Comparison of ENCODE assay signal across 20 cellular contexts in genomic region chr10:113977174-113977573, GRCh38.
DNase-seq lines count a peak whose midpoint lies in the region; ATAC-seq, FAIRE-seq and TF ChIP-seq lines count a peak whose summit lies in the region.
"Had no signal": no experiment of that assay in that cellular context is flagged by ENCODE, and none has a peak within 500 bp of the region (broad histone marks: within the 10 kb centered on the region; RNA-seq: fewer than 3 reads in every experiment).

No MANE protein-coding gene starts in this region.

- no peaks in the 10 kb centered on the region for H3K79me2 ChIP-seq in K562 (ENCODE audit: control insufficient read depth, insufficient read depth, low read length)

- no peak overlapping the region for H2BK15ac ChIP-seq in IMR-90 (ENCODE audit: low read depth, low read length)

- H2AK5ac ChIP-seq in IMR-90 (ENCODE audit: low read depth, low read length) = no peak overlapping the region

- FAIRE-seq in A549 (lab: Jason Lieb, UNC) (no peak), K562 (lab: Jason Lieb, UNC) (no peak)
- FAIRE-seq: A204.1, D721Med, G401.6, GM12892, GM18507 had no signal

- H3K9ac ChIP-seq in IMR-90 (ENCODE audit: low read depth, low read length) (no peak overlapping the region), K562 (ENCODE audit: insufficient read depth in 1 of 2, low read depth in 2 of 2, low read length in 2 of 2) (no peak overlapping the region)
- H3K9ac ChIP-seq: BLaER1 treated with 17β-estradiol and CSF1 and Interleukin-3, amounts not matched to agents 10 nM and 100 nM had no signal

- no peak overlapping the region for H2AK9ac ChIP-seq in IMR-90 (replicated peaks; ENCODE audit: low read depth, low read length, poor library complexity)

- no peak for TF ChIP-seq POLR2A in A549 (IDR thresholded peaks at IDR 0.05; ENCODE audit: low read length)
- TF ChIP-seq POLR2A in IMR-90 (IDR thresholded peaks at IDR 0.05; ENCODE audit: low read depth, low read length) = no peak
- TF ChIP-seq POLR2A in K562 (conservative IDR thresholded peaks at IDR 0.05) = no peak

- no peak overlapping the region for H2BK5ac ChIP-seq in IMR-90 (ENCODE audit: low read depth, low read length, poor library complexity, severe bottlenecking)

- H2BK20ac ChIP-seq in IMR-90 (ENCODE audit: low read depth, low read length) = no peak overlapping the region

- no peak overlapping the region for H3K14ac ChIP-seq in IMR-90 (replicated peaks; ENCODE audit: low read depth, low read length)

- no peak overlapping the region for H3K56ac ChIP-seq in IMR-90 (ENCODE audit: extremely low read depth, insufficient read depth, low read length)

- no peak overlapping the region for H3K27ac ChIP-seq in A549
- H3K27ac ChIP-seq in IMR-90 (ENCODE audit: insufficient read depth, low read length) = no peak overlapping the region
- H3K27ac ChIP-seq in K562 (ENCODE audit: extremely low read depth, low read depth, low read length) = no peak overlapping the region
- H3K27ac ChIP-seq in coronary artery = no peak overlapping the region
- H3K27ac ChIP-seq: BLaER1 treated with 17β-estradiol and CSF1 and Interleukin-3, amounts not matched to agents 10 nM and 100 nM; C4-2B had no signal

- H3K18ac ChIP-seq in IMR-90 (ENCODE audit: low read depth, low read length) = no peak overlapping the region

- H3K27me3 ChIP-seq in IMR-90 (ENCODE audit: control insufficient read depth, insufficient read depth, low read length) (peaks cover 3% of the 10 kb centered on the region; the same call in 1 of the 2 replicates), K562 (ENCODE audit: control insufficient read depth in 2 of 2, insufficient read depth in 2 of 2, low read length in 2 of 2) (no peaks in the 10 kb centered on the region; a peak in 1 of 5 replicates)
- H3K27me3 ChIP-seq: BLaER1 treated with 17β-estradiol and CSF1 and Interleukin-3, amounts not matched to agents 10 nM and 100 nM had no signal

- TF ChIP-seq EP300 in A549 (IDR thresholded peaks at IDR 0.05) = no peak
- no peak for TF ChIP-seq EP300 in K562 (IDR thresholded peaks at IDR 0.05; ENCODE audit: low read length)

- H3K4me2 ChIP-seq in A549 (no peak overlapping the region), IMR-90 (ENCODE audit: low read depth, low read length) (no peak overlapping the region), K562 (ENCODE audit: insufficient read depth, low read length) (no peak overlapping the region)
- H3K4me2 ChIP-seq: BLaER1 treated with 17β-estradiol and CSF1 and Interleukin-3, amounts not matched to agents 10 nM and 100 nM had no signal

- H3K23ac ChIP-seq in IMR-90 (ENCODE audit: low read depth, low read length) = no peak overlapping the region

- no peak overlapping the region for H4K5ac ChIP-seq in IMR-90 (ENCODE audit: low read depth, low read length)

- CTCF ChIA-PET in A549 (lab: Yijun Ruan, JAX) = no interaction called here
- CTCF ChIA-PET in IMR-90 (lab: Yijun Ruan, JAX) = no interaction called here
- CTCF ChIA-PET in K562 (lab: Yijun Ruan, JAX; ENCODE audit: low intra/inter-chr PET ratio) = no interaction called here

- H4K8ac ChIP-seq in IMR-90 (ENCODE audit: low read depth in 2 of 2, low read length in 2 of 2) = no peak overlapping the region

- no peaks in the 10 kb centered on the region; the same call in 1 of the 2 replicates for H4K20me1 ChIP-seq in IMR-90 (ENCODE audit: insufficient read depth, low read length)
- no peaks in the 10 kb centered on the region for H4K20me1 ChIP-seq in K562 (replicated peaks; ENCODE audit: control insufficient read depth, insufficient read depth, low read length)
- H4K20me1 ChIP-seq: BLaER1 treated with 17β-estradiol and CSF1 and Interleukin-3, amounts not matched to agents 10 nM and 100 nM had no signal

- no peak for TF ChIP-seq RAD21 in A549 (conservative IDR thresholded peaks at IDR 0.05 in 1 of 2, IDR thresholded peaks at IDR 0.05 in 1 of 2)
- no peak for TF ChIP-seq RAD21 in IMR-90 (IDR thresholded peaks at IDR 0.05; ENCODE audit: low read length)
- no peak for TF ChIP-seq RAD21 in K562 (CRISPR knock-in tag; conservative IDR thresholded peaks at IDR 0.05 in 1 of 2, IDR thresholded peaks at IDR 0.05 in 1 of 2)

- no peak overlapping the region for H2BK120ac ChIP-seq in IMR-90 (ENCODE audit: low read depth, low read length)

- dilution Hi-C loops in IMR-90 (cut with HindIII; ENCODE audit: low sequenced_read_pairs, unreplicated experiment) = no loop called here

- no peak overlapping the region for H4K91ac ChIP-seq in IMR-90 (ENCODE audit: insufficient read depth, low read depth, low read length)

- H3K9me3 ChIP-seq in A549 = peaks cover 6% of the 10 kb centered on the region; the same call in 1 of the 3 replicates
- H3K9me3 ChIP-seq in IMR-90 (ENCODE audit: control insufficient read depth, insufficient read depth, low read length) = no peaks in the 10 kb centered on the region
- H3K9me3 ChIP-seq in K562 (replicated peaks; ENCODE audit: control insufficient read depth, insufficient read depth, low read depth, low read length) = no peaks in the 10 kb centered on the region
- H3K9me3 ChIP-seq: Caco-2 had no signal

- BruUV-seq in IMR-90 (replicated peaks; lab: Mats Ljungman, UMichigan) (no TSS peak), K562 (replicated peaks; lab: Mats Ljungman, UMichigan) (no TSS peak)

- POLR2A ChIA-PET in A549 (lab: Yijun Ruan, JAX) (no interaction called here), IMR-90 (lab: Charles Lee; ENCODE audit: unreplicated experiment) (no interaction called here), K562 (lab: Yijun Ruan, JAX) (interaction anchor here (0.6 kb wide), 1 partner anchor 48 kb away, joined by 4 read pairs; no protein-coding TSS in a partner anchor)

- H3K4me3 ChIP-seq in A549 (no peak overlapping the region), IMR-90 (ENCODE audit: insufficient read depth, low read depth, low read length) (no peak overlapping the region), K562 (no peak overlapping the region), coronary artery (no peak overlapping the region)
- H3K4me3 ChIP-seq: BLaER1 treated with 17β-estradiol and CSF1 and Interleukin-3, amounts not matched to agents 10 nM and 100 nM had no signal

- no peaks in the 10 kb centered on the region for H3K36me3 ChIP-seq in IMR-90 (ENCODE audit: control insufficient read depth, insufficient read depth, low read length)
- H3K36me3 ChIP-seq in K562 (ENCODE audit: control insufficient read depth, insufficient read depth, low read length) = no peaks in the 10 kb centered on the region
- H3K36me3 ChIP-seq: BLaER1 treated with 17β-estradiol and CSF1 and Interleukin-3, amounts not matched to agents 10 nM and 100 nM had no signal

- TF ChIP-seq CTCF in A549 (IDR thresholded peaks at IDR 0.05) (no peak), IMR-90 (conservative IDR thresholded peaks at IDR 0.05; ENCODE audit: low read depth, low read length) (no peak), K562 (IDR thresholded peaks at IDR 0.05 in 2 of 3, conservative IDR thresholded peaks at IDR 0.05 in 1 of 3; ENCODE audit: insufficient read depth in 2 of 3, low read depth in 1 of 3, low read length in 3 of 3) (no peak), coronary artery (IDR thresholded peaks at IDR 0.05) (no peak)

- intact Hi-C loops in IMR-90 (cut with micrococcal nuclease) (no loop called here), K562 (cut with micrococcal nuclease) (no loop called here)

- WGBS in A549 (ENCODE audit: missing lambda C conversion rate) = 59% methylated on average over 7 of the region's 7 CpGs
- WGBS in IMR-90 (ENCODE audit: extremely low coverage in 2 of 2, insufficient read length in 1 of 2), 2 experiments = 64% methylated on average over 5 of the region's 7 CpGs; no CpG with 5 or more reads in 1 of the 2 experiments
- WGBS in K562 (ENCODE audit: insufficient coverage, low coverage, missing lambda C conversion rate) = 2% methylated on average over 7 of the region's 7 CpGs

- no peak for DNase-seq in A549 (ENCODE audit: low read depth in 1 of 2, low spot score in 1 of 2)
- no peak for DNase-seq in IMR-90
- no peak for DNase-seq in K562 (ENCODE audit: extremely low read depth in 1 of 4, low spot score in 3 of 4)
- DNase-seq in coronary artery (ENCODE audit: low spot score) = no peak
- no peak for DNase-seq in NCI-H2227 (lab: John Stamatoyannopoulos, UW; ENCODE audit: unreplicated experiment)
- DNase-seq: 8988T; AML-193; Caco-2; Calu3; CD4-positive, alpha-beta T cell; CD8-positive, alpha-beta T cell; DMS79 treated with DMSO at 0.1 percent for 48 hours; GF-D8 had no signal

- no peak overlapping the region for H3K4ac ChIP-seq in IMR-90 (ENCODE audit: low read depth, low read length)

- H3K79me1 ChIP-seq in IMR-90 (ENCODE audit: low read depth in 1 of 2, low read length in 2 of 2) = no peaks in the 10 kb centered on the region

- ATAC-seq in A549 = no peak
- no peak for ATAC-seq in IMR-90 (ENCODE audit: low read depth)
- ATAC-seq in K562 = no peak
- ATAC-seq: CD8-positive, alpha-beta T cell had no signal

- no peak overlapping the region for H2AFZ ChIP-seq in IMR-90 (replicated peaks; ENCODE audit: low read length, poor library complexity)
- H2AFZ ChIP-seq in K562 (ENCODE audit: low read depth, low read length) = no peak overlapping the region

- H3K9me1 ChIP-seq in IMR-90 (ENCODE audit: insufficient read depth, low read length) (no peaks in the 10 kb centered on the region), K562 (ENCODE audit: control insufficient read depth, insufficient read depth, low read length) (no peaks in the 10 kb centered on the region)

- H3K4me1 ChIP-seq in A549 (no peaks in the 10 kb centered on the region), IMR-90 (ENCODE audit: control insufficient read depth, insufficient read depth, low read length) (no peaks in the 10 kb centered on the region), K562 (replicated peaks in 1 of 2; ENCODE audit: control insufficient read depth in 2 of 2, insufficient read depth in 2 of 2, low read length in 2 of 2) (no peaks in the 10 kb centered on the region)
- H3K4me1 ChIP-seq: Caco-2 had no signal

- in situ Hi-C loops in IMR-90 (cut with MboI; ENCODE audit: low sequenced_read_pairs) = no loop called here
- in situ Hi-C loops in K562 (cut with MboI) = no loop called here

TF ChIP-seq in A549, 52 proteins besides CTCF, POLR2A, EP300 and RAD21:
- TF ChIP-seq MAFK (IDR thresholded peaks at IDR 0.05; ENCODE audit: partially characterized antibody) (peak; percentile 71), RARB (CRISPR knock-in tag; IDR thresholded peaks at IDR 0.05) (no peak)
TF ChIP-seq in A549: peak in this region for 1.

TF ChIP-seq in IMR-90, 13 proteins besides CTCF, POLR2A, EP300 and RAD21:
- peak; percentile 53; the same call in 1 of the 2 replicates for TF ChIP-seq MAFK (IDR thresholded peaks at IDR 0.05; ENCODE audit: low read depth, low read length)
- TF ChIP-seq RFX5 (IDR thresholded peaks at IDR 0.05; ENCODE audit: low read depth, low read length) = no peak

TF ChIP-seq in K562, 482 proteins besides CTCF, POLR2A, EP300 and RAD21 (continues in another document):
- TF ChIP-seq MAFF (IDR thresholded peaks at IDR 0.05; ENCODE audit: low read length) = 0 out of 2 replicates have a peak, but pooled peaks have one; percentile 9
- no peak for TF ChIP-seq SMARCE1 (IDR thresholded peaks at IDR 0.05)
- peak; percentile 41 for TF ChIP-seq ZNF316 (IDR thresholded peaks at IDR 0.05)
- TF ChIP-seq NFYB (IDR thresholded peaks at IDR 0.05; ENCODE audit: extremely low read depth, insufficient read length) = no peak
- TF ChIP-seq ZNF121 (CRISPR knock-in tag; conservative IDR thresholded peaks at IDR 0.05) = no peak
- TF ChIP-seq ZNF384 (IDR thresholded peaks at IDR 0.05; ENCODE audit: low read depth, low read length) = no peak
- TF ChIP-seq SAFB2 (IDR thresholded peaks at IDR 0.05; ENCODE audit: borderline replicate concordance, low read depth, low read length, severe bottlenecking) = no peak

Comparison
In these comparisons a context has a peak if more than half of its experiments do, and no peak if none do; other contexts are left out.
1. Of the 35 proteins assayed by ChIP-seq in both K562 and A549: peak only in K562: none; only in A549: MAFK; in both: none; in neither: 34.